ENCODE assay signal across 14 cellular contexts in genomic region chr12:69919565-69919964, GRCh38.
DNase-seq lines count a peak whose midpoint lies in the region; ATAC-seq and TF ChIP-seq lines count a peak whose summit lies in the region.
"Had no signal": no experiment of that assay in that cellular context is flagged by ENCODE, and none has a peak within 500 bp of the region (broad histone marks: within the 10 kb centered on the region; RNA-seq: fewer than 3 reads in every experiment).

No MANE protein-coding gene starts in this region.

- H3K4me1 ChIP-seq in HEK293 (ENCODE audit: control insufficient read depth, insufficient read depth, low read length) (no peaks in the 10 kb centered on the region), mucosa of descending colon (ENCODE audit: low read depth) (no peaks in the 10 kb centered on the region), esophagus muscularis mucosa (no peaks in the 10 kb centered on the region), sigmoid colon (no peaks in the 10 kb centered on the region)
- H3K4me1 ChIP-seq: BLaER1 had no signal

- TF ChIP-seq CTCF in HEK293 (tag by site-specific recombination; IDR thresholded peaks at IDR 0.05): no peak
- TF ChIP-seq CTCF in mucosa of descending colon (IDR thresholded peaks at IDR 0.05): no peak
- no peak for TF ChIP-seq CTCF in esophagus muscularis mucosa (IDR thresholded peaks at IDR 0.05)
- no peak for TF ChIP-seq CTCF in sigmoid colon (IDR thresholded peaks at IDR 0.05)

- ATAC-seq in mucosa of descending colon: peak; percentile 91
- ATAC-seq: HCT116 had no signal

- 58% methylated on average over 4 of the region's 4 CpGs for WGBS in esophagus muscularis mucosa
- 16 to 62% methylated on average over 4 of the region's 4 CpGs for WGBS in sigmoid colon, 2 donors

- intact Hi-C loops in mucosa of descending colon (cut with DNase I, micrococcal nuclease): no loop called here
- intact Hi-C loops in esophagus muscularis mucosa (cut with DNase I): no loop called here
- intact Hi-C loops in sigmoid colon (cut with DNase I): no loop called here

- H3K27ac ChIP-seq in HEK293 (ENCODE audit: extremely low read depth, low read depth, low read length) (no peak overlapping the region), esophagus muscularis mucosa (replicated peaks in 1 of 4) (no peak overlapping the region), sigmoid colon (no peak overlapping the region)
- H3K27ac ChIP-seq: BLaER1 had no signal

- no peaks in the 10 kb centered on the region for H3K36me3 ChIP-seq in HEK293 (ENCODE audit: control insufficient read depth in 2 of 2, insufficient read depth in 1 of 2, low read length in 2 of 2)
- H3K36me3 ChIP-seq in mucosa of descending colon (ENCODE audit: low read depth): no peaks in the 10 kb centered on the region
- H3K36me3 ChIP-seq in esophagus muscularis mucosa: no peaks in the 10 kb centered on the region
- no peaks in the 10 kb centered on the region for H3K36me3 ChIP-seq in sigmoid colon
- H3K36me3 ChIP-seq: BLaER1 had no signal

- H3K27me3 ChIP-seq in esophagus muscularis mucosa (no peaks in the 10 kb centered on the region), sigmoid colon (no peaks in the 10 kb centered on the region)
- H3K27me3 ChIP-seq: BLaER1 had no signal

- CTCF ChIA-PET in HEK293 (lab: Yijun Ruan, JAX): interaction anchor here (2.9 kb wide), 1 partner anchor 19 kb away, joined by 11 read pairs; no protein-coding TSS in a partner anchor

- POLR2A ChIA-PET in HEK293 (lab: Yijun Ruan, JAX): no interaction called here

- DNase-seq in NCI-H748 treated with DMSO at 0.1 percent for 48 hours (lab: John Stamatoyannopoulos, UW) (peak; percentile 31), epidermal melanocyte (ENCODE audit: insufficient read length, low spot score) (peak; percentile 18), mucosa of descending colon (no peak), esophagus muscularis mucosa (ENCODE audit: extremely low spot score) (no peak), sigmoid colon (no peak)
- no peak for DNase-seq in stimulated activated naive CD4-positive, alpha-beta T cell (lab: John Stamatoyannopoulos, UW)
- no peak for DNase-seq in activated CD4-positive, alpha-beta T cell treated with anti-CD3 and anti-CD28 coated beads, Interleukin-2, amount 50 U/mL, for 4 hours
- DNase-seq: 8988T; AML-193; CD8-positive, alpha-beta memory T cell; GF-D8 had no signal

- TF ChIP-seq POLR2A in esophagus muscularis mucosa (IDR thresholded peaks at IDR 0.05; ENCODE audit: low read depth): no peak
- TF ChIP-seq POLR2A in sigmoid colon (IDR thresholded peaks at IDR 0.05): no peak

- H3K4me3 ChIP-seq in HEK293 (ENCODE audit: low read depth, low read length) (no peak overlapping the region), mucosa of descending colon (no peak overlapping the region), esophagus muscularis mucosa (no peak overlapping the region), sigmoid colon (no peak overlapping the region)
- H3K4me3 ChIP-seq: BLaER1 had no signal

- H3K9me3 ChIP-seq in HEK293 (ENCODE audit: control insufficient read depth, insufficient read depth, low read depth, low read length) (no peaks in the 10 kb centered on the region; the same call in 1 of the 2 replicates), mucosa of descending colon (no peaks in the 10 kb centered on the region), esophagus muscularis mucosa (no peaks in the 10 kb centered on the region), sigmoid colon (no peaks in the 10 kb centered on the region)
- H3K9me3 ChIP-seq: BLaER1 had no signal

- TF ChIP-seq EP300 in esophagus muscularis mucosa (IDR thresholded peaks at IDR 0.05): no peak
- no peak for TF ChIP-seq EP300 in sigmoid colon (IDR thresholded peaks at IDR 0.05)

TF ChIP-seq in HEK293, 187 proteins besides CTCF, POLR2A, EP300 and RAD21:
- TF ChIP-seq KLF10 (tag by site-specific recombination; IDR thresholded peaks at IDR 0.05) (no peak), KLF1 (tag by site-specific recombination; IDR thresholded peaks at IDR 0.05) (no peak), SCRT2 (tag by site-specific recombination; IDR thresholded peaks at IDR 0.05) (peak; percentile 48; the same call in 1 of the 2 replicates)

Comparison
In these comparisons a context has a peak if more than half of its experiments do, and no peak if none do; other contexts are left out.
1. DNase-seq: peak in NCI-H748 treated with DMSO at 0.1 percent for 48 hours (single experiment) and epidermal melanocyte (single experiment); none in mucosa of descending colon (0 of 3), esophagus muscularis mucosa (single experiment), stimulated activated naive CD4-positive, alpha-beta T cell (0 of 6), sigmoid colon (single experiment) and activated CD4-positive, alpha-beta T cell treated with anti-CD3 and anti-CD28 coated beads, Interleukin-2, amount 50 U/mL, for 4 hours (0 of 2).